Comparison of ENCODE assay signal across 23 cellular contexts in genomic region chr10:60903096-60903495, GRCh38. TPM values are rescaled to one million over a fixed set of nuclear protein-coding genes. Genes with fewer than 3 reads are reported as not detected.
DNase-seq lines count a peak whose midpoint lies in the region; ATAC-seq, FAIRE-seq and TF ChIP-seq lines count a peak whose summit lies in the region.
"Had no signal": no experiment of that assay in that cellular context is flagged by ENCODE, and none has a peak within 500 bp of the region (broad histone marks: within the 10 kb centered on the region; RNA-seq: fewer than 3 reads in every experiment).

No MANE protein-coding gene starts in this region.

- TF ChIP-seq POLR2A in HepG2 (IDR thresholded peaks at IDR 0.05; ENCODE audit: insufficient read depth in 1 of 2, low read depth in 2 of 2, low read length in 2 of 2) (no peak), testis (IDR thresholded peaks at IDR 0.05) (no peak)

- no peak overlapping the region for H3K4me2 ChIP-seq in HepG2 (ENCODE audit: low read depth, low read length)

- DNase-seq in right atrium auricular region (ENCODE audit: low spot score): no peak
- no peak for DNase-seq in left cardiac atrium
- DNase-seq in HepG2 (ENCODE audit: low spot score): peak; percentile 37
- no peak for DNase-seq in nephron progenitor cell
- no peak for DNase-seq in testis
- no peak for DNase-seq in kidney tubule cell (ENCODE audit: low spot score)
- DNase-seq: ACHN; BE2C; C1 segment of cervical spinal cord; CD4-positive, CD25-positive, alpha-beta regulatory T cell; CD8-positive, alpha-beta memory T cell; COR-L47; DMS 273 treated with DMSO at 0.1 percent for 48 hours; DMS53; DND-41; EL; GM23248 had no signal

- H3K4me3 ChIP-seq in right atrium auricular region (no peak overlapping the region), HepG2 (replicated peaks in 1 of 3; ENCODE audit: insufficient read depth in 1 of 3, low read depth in 2 of 3, low read length in 3 of 3) (no peak overlapping the region), testis (no peak overlapping the region)
- H3K4me3 ChIP-seq: GM12878, GM23248, HAP-1 had no signal

- peaks cover 57% of the 10 kb centered on the region for H3K36me3 Mint-ChIP-seq in nephron progenitor cell (ENCODE audit: low read depth)
- H3K36me3 Mint-ChIP-seq: CD4-positive, CD25-positive, alpha-beta regulatory T cell; CD8-positive, alpha-beta memory T cell had no signal

- TF ChIP-seq EP300 in HepG2 (IDR thresholded peaks at IDR 0.05; ENCODE audit: low read depth in 2 of 2, low read length in 2 of 2) (no peak), HepG2 (CRISPR knock-in tag; IDR thresholded peaks at IDR 0.05; ENCODE audit: borderline replicate concordance) (no peak)

- FAIRE-seq in HepG2 (lab: Jason Lieb, UNC): no peak
- FAIRE-seq: A204.1, GM12878, HTR-8/SVneo had no signal

- in situ Hi-C loops in HepG2 (cut with HindIII; ENCODE audit: extremely low pct_ligation_motif_present, low pct_unique_long_range_greater_than_20kb): no loop called here

- peaks cover 25% of the 10 kb centered on the region for H3K9me3 Mint-ChIP-seq in nephron progenitor cell

- ATAC-seq in left cardiac atrium: no peak
- ATAC-seq in HepG2: peak; percentile 55
- ATAC-seq in HG02884 (IDR thresholded peaks at IDR 0.05; ENCODE audit: unreplicated experiment): no peak
- ATAC-seq: GM12878 had no signal

- POLR2A ChIA-PET in HepG2 (lab: Yijun Ruan, JAX): no interaction called here

- H3K27ac Mint-ChIP-seq in nephron progenitor cell: peak overlapping the region; percentile 16
- H3K27ac Mint-ChIP-seq: CD8-positive, alpha-beta memory T cell had no signal

- no peak overlapping the region for H2AFZ ChIP-seq in HepG2 (ENCODE audit: low read length)
- H2AFZ ChIP-seq: GM23248 had no signal

- BruUV-seq in HepG2 (replicated peaks; lab: Mats Ljungman, UMichigan): no TSS peak

- H3K36me3 ChIP-seq in right atrium auricular region (no peaks in the 10 kb centered on the region), HepG2 (replicated peaks in 1 of 2; ENCODE audit: control insufficient read depth in 1 of 2, insufficient read depth in 2 of 2, low read length in 2 of 2) (peaks cover 8 to 28% of the 10 kb centered on the region in 2 experiments; a peak in 4 of 5 replicates), testis (ENCODE audit: low read depth, missing control alignments) (no peaks in the 10 kb centered on the region)
- H3K36me3 ChIP-seq: BE2C, HAP-1 had no signal

- peaks cover 0 to 64% of the 10 kb centered on the region in 2 donors for H3K4me1 ChIP-seq in right atrium auricular region
- H3K4me1 ChIP-seq in HepG2 (ENCODE audit: insufficient read depth, low read length): peaks cover 30% of the 10 kb centered on the region
- peaks cover 10% of the 10 kb centered on the region for H3K4me1 ChIP-seq in testis
- H3K4me1 ChIP-seq: HAP-1 had no signal

- H3K79me2 ChIP-seq in HepG2 (ENCODE audit: insufficient read depth, low read length): no peaks in the 10 kb centered on the region

- peak overlapping the region; percentile 57 to 80 for H3K27ac ChIP-seq in right atrium auricular region
- no peak overlapping the region for H3K27ac ChIP-seq in HepG2 (ENCODE audit: extremely low read length, insufficient read depth, low read length)
- H3K27ac ChIP-seq in testis: peak overlapping the region; percentile 57 to 70
- H3K27ac ChIP-seq: GM23248 had no signal

- H3K27me3 ChIP-seq in right atrium auricular region: no peaks in the 10 kb centered on the region
- no peaks in the 10 kb centered on the region for H3K27me3 ChIP-seq in HepG2 (ENCODE audit: control insufficient read depth in 1 of 2, insufficient read depth in 2 of 2, low read length in 2 of 2)
- H3K27me3 ChIP-seq in testis: no peaks in the 10 kb centered on the region
- H3K27me3 ChIP-seq: BE2C had no signal

- intact Hi-C loops in left cardiac atrium (cut with DNase I): loop anchor here in 1 of 2 donors (5.0 kb wide), 1 partner anchor 39 kb away; the partner anchor contains the start of gene RHOBTB1
- intact Hi-C loops in HepG2 (cut with micrococcal nuclease; ENCODE audit: unreplicated experiment): no loop called here
- intact Hi-C loops in testis (cut with DNase I; ENCODE audit: low total_unique reads): no loop called here

- no peak for TF ChIP-seq RAD21 in HepG2 (CRISPR knock-in tag; IDR thresholded peaks at IDR 0.05)

- no peak overlapping the region for H3K4me3 Mint-ChIP-seq in nephron progenitor cell
- H3K4me3 Mint-ChIP-seq: CD4-positive, CD25-positive, alpha-beta regulatory T cell; CD8-positive, alpha-beta memory T cell; IgD-negative memory B cell had no signal

- CTCF ChIA-PET in HepG2 (lab: Yijun Ruan, JAX; ENCODE audit: low intra/inter-chr PET ratio, low total read pairs): no interaction called here

- H3K27me3 Mint-ChIP-seq in nephron progenitor cell (ENCODE audit: low read depth, poor library complexity): no peaks in the 10 kb centered on the region
- H3K27me3 Mint-ChIP-seq: IgD-negative memory B cell had no signal

- WGBS in HepG2 (ENCODE audit: low lambda C conversion rate): 98% methylated on average over 3 of the region's 3 CpGs
- 77 to 79% methylated on average over 3 of the region's 3 CpGs for WGBS in testis, 2 donors

- no peaks in the 10 kb centered on the region for H4K20me1 ChIP-seq in HepG2 (ENCODE audit: insufficient read depth, low read length)

- H3K9me3 ChIP-seq in right atrium auricular region (no peaks in the 10 kb centered on the region), HepG2 (ENCODE audit: low read length) (no peaks in the 10 kb centered on the region), testis (no peaks in the 10 kb centered on the region)
- H3K9me3 ChIP-seq: BE2C, HAP-1 had no signal

- H3K4me1 Mint-ChIP-seq in nephron progenitor cell: no peaks in the 10 kb centered on the region
- H3K4me1 Mint-ChIP-seq: CD4-positive, CD25-positive, alpha-beta regulatory T cell; CD8-positive, alpha-beta memory T cell; IgD-negative memory B cell had no signal

- no peak for TF ChIP-seq CTCF in right atrium auricular region (IDR thresholded peaks at IDR 0.05)
- TF ChIP-seq CTCF in HepG2 (CRISPR knock-in tag; IDR thresholded peaks at IDR 0.05): no peak
- no peak for TF ChIP-seq CTCF in nephron progenitor cell (IDR thresholded peaks at IDR 0.05)
- TF ChIP-seq CTCF in testis (IDR thresholded peaks at IDR 0.05): no peak

- no peak overlapping the region for H3K9ac ChIP-seq in HepG2 (ENCODE audit: insufficient read depth, low read depth, low read length)
- H3K9ac ChIP-seq: GM23248 had no signal

TF ChIP-seq in HepG2, 621 proteins besides CTCF, POLR2A, EP300 and RAD21 (continues in another document):
- no peak for TF ChIP-seq MAFK (conservative IDR thresholded peaks at IDR 0.05 in 1 of 2, IDR thresholded peaks at IDR 0.05 in 1 of 2; ENCODE audit: low read length in 2 of 2)
- no peak for TF ChIP-seq ZNF878 (CRISPR knock-in tag; IDR thresholded peaks at IDR 0.05)
- TF ChIP-seq ZMYM4 (CRISPR knock-in tag; IDR thresholded peaks at IDR 0.05): 0 out of 2 replicates have a peak, but pooled peaks have one; percentile 27
- TF ChIP-seq EED (CRISPR knock-in tag; IDR thresholded peaks at IDR 0.05): no peak

RNA-seq across cellular contexts. Expression of gene RHOBTB1, which starts 40.9 kb away (rescaled TPM):
- total RNA-seq in right atrium auricular region: 10 to 100 TPM; 13.2 to 16.8 TPM
- 10 to 100 TPM in 1 of 2 donors, 1 to 10 TPM in 1; 9.5 to 14.1 TPM for total RNA-seq in left cardiac atrium
- total RNA-seq in HepG2 (2016; rRNA removed; fragmentation: Illumina TruSeq; extraction: Trizol): 59.5 and 80.6 TPM in 2 replicates
- 7.7 and 10.8 TPM in 2 replicates for total RNA-seq in HepG2 (2016; cell fraction: cytosol; rRNA removed; fragmentation: Illumina TruSeq; extraction: Trizol; ENCODE audit: low read depth)
- 59.9 and 79.4 TPM in 2 replicates for total RNA-seq in HepG2 (2016; cell fraction: insoluble cytoplasmic fraction; rRNA removed; fragmentation: Illumina TruSeq; extraction: Trizol)
- 31.0 and 34.2 TPM in 2 replicates for total RNA-seq in HepG2 (2016; cell fraction: membrane; rRNA removed; fragmentation: Illumina TruSeq; extraction: Trizol)
- 53.4 and 63.5 TPM in 2 replicates for total RNA-seq in HepG2 (2016; cell fraction: nucleus; rRNA removed; fragmentation: Illumina TruSeq; extraction: Trizol)
- polyA plus RNA-seq in HepG2 (2011; rRNA removed): 13.0 and 18.8 TPM in 2 replicates
- polyA plus RNA-seq in HepG2 (2011; cell fraction: cytosol; rRNA removed): 11.3 and 11.5 TPM in 2 replicates
- polyA plus RNA-seq in HepG2 (2011; cell fraction: nucleus; rRNA removed): 27.3 and 37.7 TPM in 2 replicates
- polyA plus RNA-seq in HepG2 (2012): 10.7 and 10.9 TPM in 2 replicates
- polyA plus RNA-seq in HepG2 (2016; cell fraction: cytosol; fragmentation: Illumina TruSeq; extraction: Trizol; ENCODE audit: low read depth): 4.3 and 4.9 TPM in 2 replicates
- 57.8 and 61.6 TPM in 2 replicates for polyA plus RNA-seq in HepG2 (2016; cell fraction: insoluble cytoplasmic fraction; fragmentation: Illumina TruSeq; extraction: Trizol; ENCODE audit: low read depth)
- polyA plus RNA-seq in HepG2 (2016; cell fraction: membrane; fragmentation: Illumina TruSeq; extraction: Trizol; ENCODE audit: low read depth): 14.8 and 14.9 TPM in 2 replicates
- polyA plus RNA-seq in HepG2 (2016; cell fraction: nucleus; fragmentation: Illumina TruSeq; extraction: Trizol; ENCODE audit: insufficient read depth, low read depth): 58.3 and 64.1 TPM in 2 replicates
- 19.3 and 21.6 TPM in 2 replicates for polyA minus RNA-seq in HepG2 (2011; rRNA and poly(A)+ RNA removed; ENCODE audit: low replicate concordance)
- polyA minus RNA-seq in HepG2 (2011; cell fraction: cytosol; rRNA and poly(A)+ RNA removed): 8.8 and 15.0 TPM in 2 replicates
- polyA minus RNA-seq in HepG2 (2011; cell fraction: nucleus; rRNA and poly(A)+ RNA removed): 37.7 and 46.2 TPM in 2 replicates
- total RNA-seq in testis: 10 to 100 TPM; 44.7 to 47.1 TPM
- 38.1 TPM for polyA plus RNA-seq in testis (ENCODE audit: insufficient read depth, low read depth, low replicate concordance)
- total RNA-seq: GM12878 had no signal
- polyA plus RNA-seq: CD4-positive, CD25-positive, alpha-beta regulatory T cell; CD8-positive, alpha-beta memory T cell; GM12878 had no signal
